In the genomic region with DNA sequence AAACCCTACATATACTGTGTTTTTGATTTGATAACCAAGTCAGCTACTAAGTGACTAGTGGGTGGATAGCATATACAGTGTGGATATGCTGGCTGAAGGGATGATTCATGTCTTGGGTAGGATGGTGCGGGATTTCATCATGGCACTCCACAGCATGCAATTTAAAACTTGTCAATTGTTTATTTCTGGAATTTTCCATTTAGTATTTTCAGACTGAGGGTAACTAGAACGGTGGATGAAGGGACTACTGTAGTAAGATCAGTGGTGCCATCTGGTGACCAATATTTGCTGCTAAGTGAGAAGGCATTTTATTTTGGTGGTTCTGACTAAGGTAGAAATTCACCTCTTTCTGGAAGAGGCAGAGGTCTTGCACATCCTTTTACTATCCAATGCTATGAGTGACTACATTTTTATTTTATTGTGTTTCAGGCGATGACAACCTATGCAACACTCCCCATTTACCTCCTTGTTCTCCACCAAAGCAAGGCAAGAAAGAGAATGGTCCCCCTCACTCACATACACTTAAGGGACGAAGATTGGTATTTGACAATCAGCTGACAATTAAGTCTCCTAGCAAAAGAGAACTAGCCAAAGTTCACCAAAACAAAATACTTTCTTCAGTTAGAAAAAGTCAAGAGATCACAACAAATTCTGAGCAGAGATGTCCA, we compare ENCODE assay signal across 1 cellular context.
TF ChIP-seq lines count a peak whose summit lies in the region.

No MANE protein-coding gene starts in this region.

TF ChIP-seq in K562, 482 proteins besides CTCF, POLR2A, EP300 and RAD21:
- TF ChIP-seq, protein P1, sequence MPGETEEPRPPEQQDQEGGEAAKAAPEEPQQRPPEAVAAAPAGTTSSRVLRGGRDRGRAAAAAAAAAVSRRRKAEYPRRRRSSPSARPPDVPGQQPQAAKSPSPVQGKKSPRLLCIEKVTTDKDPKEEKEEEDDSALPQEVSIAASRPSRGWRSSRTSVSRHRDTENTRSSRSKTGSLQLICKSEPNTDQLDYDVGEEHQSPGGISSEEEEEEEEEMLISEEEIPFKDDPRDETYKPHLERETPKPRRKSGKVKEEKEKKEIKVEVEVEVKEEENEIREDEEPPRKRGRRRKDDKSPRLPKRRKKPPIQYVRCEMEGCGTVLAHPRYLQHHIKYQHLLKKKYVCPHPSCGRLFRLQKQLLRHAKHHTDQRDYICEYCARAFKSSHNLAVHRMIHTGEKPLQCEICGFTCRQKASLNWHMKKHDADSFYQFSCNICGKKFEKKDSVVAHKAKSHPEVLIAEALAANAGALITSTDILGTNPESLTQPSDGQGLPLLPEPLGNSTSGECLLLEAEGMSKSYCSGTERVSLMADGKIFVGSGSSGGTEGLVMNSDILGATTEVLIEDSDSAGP (CRISPR knock-in tag; IDR thresholded peaks at IDR 0.05), result no peak
- TF ChIP-seq, protein P2, sequence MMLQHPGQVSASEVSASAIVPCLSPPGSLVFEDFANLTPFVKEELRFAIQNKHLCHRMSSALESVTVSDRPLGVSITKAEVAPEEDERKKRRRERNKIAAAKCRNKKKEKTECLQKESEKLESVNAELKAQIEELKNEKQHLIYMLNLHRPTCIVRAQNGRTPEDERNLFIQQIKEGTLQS (IDR thresholded peaks at IDR 0.05), result peak; percentile 40; the same call in 1 of the 2 replicates
- TF ChIP-seq, protein P2 (CRISPR knock-in tag; conservative IDR thresholded peaks at IDR 0.05), result no peak
- TF ChIP-seq PYGO2 (tag; IDR thresholded peaks at IDR 0.05) (no peak), SRSF9 (IDR thresholded peaks at IDR 0.05; ENCODE audit: borderline replicate concordance, low read depth, low read length) (no peak), CBX5 (IDR thresholded peaks at IDR 0.05; ENCODE audit: borderline replicate concordance, low read depth) (no peak), NR2C1 (IDR thresholded peaks at IDR 0.05) (no peak), NR2C1 (tag; IDR thresholded peaks at IDR 0.05) (no peak), HNRNPH1 (optimal IDR thresholded peaks at IDR 0.05; ENCODE audit: low read depth, low read length) (no peak), NR2C2 (CRISPR knock-in tag; IDR thresholded peaks at IDR 0.05) (no peak), NR2C2 (tag; IDR thresholded peaks at IDR 0.05) (no peak), ZZZ3 (IDR thresholded peaks at IDR 0.05) (0 out of 2 replicates have a peak, but pooled peaks have one; percentile 25), CTBP1 (IDR thresholded peaks at IDR 0.05; ENCODE audit: borderline replicate concordance) (no peak), POLR2G (IDR thresholded peaks at IDR 0.05; ENCODE audit: low read depth, low read length) (no peak), CCNT2 (IDR thresholded peaks at IDR 0.05; ENCODE audit: borderline replicate concordance, extremely low read depth, insufficient read length, low read depth, low read length) (no peak), RAD51 (IDR thresholded peaks at IDR 0.05; ENCODE audit: borderline replicate concordance, low read depth) (no peak), FOXA1 (IDR thresholded peaks at IDR 0.05; ENCODE audit: borderline replicate concordance) (no peak), GTF2E2 (tag; IDR thresholded peaks at IDR 0.05) (no peak), L3MBTL2 (IDR thresholded peaks at IDR 0.05) (no peak), NFE2 (IDR thresholded peaks at IDR 0.05; ENCODE audit: low read depth) (peak; percentile 43), FOXK1 (CRISPR knock-in tag; IDR thresholded peaks at IDR 0.05; ENCODE audit: borderline replicate concordance) (no peak), HDAC6 (IDR thresholded peaks at IDR 0.05; ENCODE audit: low read depth, low read length) (no peak), SMC3 (conservative IDR thresholded peaks at IDR 0.05; ENCODE audit: insufficient read depth, low read depth, low read length) (peak; percentile 30; the same call in 1 of the 2 replicates), SNRNP70 (optimal IDR thresholded peaks at IDR 0.05; ENCODE audit: low read depth, low read length) (no peak)
- TF ChIP-seq, protein P3, sequence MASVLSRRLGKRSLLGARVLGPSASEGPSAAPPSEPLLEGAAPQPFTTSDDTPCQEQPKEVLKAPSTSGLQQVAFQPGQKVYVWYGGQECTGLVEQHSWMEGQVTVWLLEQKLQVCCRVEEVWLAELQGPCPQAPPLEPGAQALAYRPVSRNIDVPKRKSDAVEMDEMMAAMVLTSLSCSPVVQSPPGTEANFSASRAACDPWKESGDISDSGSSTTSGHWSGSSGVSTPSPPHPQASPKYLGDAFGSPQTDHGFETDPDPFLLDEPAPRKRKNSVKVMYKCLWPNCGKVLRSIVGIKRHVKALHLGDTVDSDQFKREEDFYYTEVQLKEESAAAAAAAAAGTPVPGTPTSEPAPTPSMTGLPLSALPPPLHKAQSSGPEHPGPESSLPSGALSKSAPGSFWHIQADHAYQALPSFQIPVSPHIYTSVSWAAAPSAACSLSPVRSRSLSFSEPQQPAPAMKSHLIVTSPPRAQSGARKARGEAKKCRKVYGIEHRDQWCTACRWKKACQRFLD (CRISPR knock-in tag; IDR thresholded peaks at IDR 0.05), result 0 out of 2 replicates have a peak, but pooled peaks have one; percentile 36
- TF ChIP-seq, protein P4, sequence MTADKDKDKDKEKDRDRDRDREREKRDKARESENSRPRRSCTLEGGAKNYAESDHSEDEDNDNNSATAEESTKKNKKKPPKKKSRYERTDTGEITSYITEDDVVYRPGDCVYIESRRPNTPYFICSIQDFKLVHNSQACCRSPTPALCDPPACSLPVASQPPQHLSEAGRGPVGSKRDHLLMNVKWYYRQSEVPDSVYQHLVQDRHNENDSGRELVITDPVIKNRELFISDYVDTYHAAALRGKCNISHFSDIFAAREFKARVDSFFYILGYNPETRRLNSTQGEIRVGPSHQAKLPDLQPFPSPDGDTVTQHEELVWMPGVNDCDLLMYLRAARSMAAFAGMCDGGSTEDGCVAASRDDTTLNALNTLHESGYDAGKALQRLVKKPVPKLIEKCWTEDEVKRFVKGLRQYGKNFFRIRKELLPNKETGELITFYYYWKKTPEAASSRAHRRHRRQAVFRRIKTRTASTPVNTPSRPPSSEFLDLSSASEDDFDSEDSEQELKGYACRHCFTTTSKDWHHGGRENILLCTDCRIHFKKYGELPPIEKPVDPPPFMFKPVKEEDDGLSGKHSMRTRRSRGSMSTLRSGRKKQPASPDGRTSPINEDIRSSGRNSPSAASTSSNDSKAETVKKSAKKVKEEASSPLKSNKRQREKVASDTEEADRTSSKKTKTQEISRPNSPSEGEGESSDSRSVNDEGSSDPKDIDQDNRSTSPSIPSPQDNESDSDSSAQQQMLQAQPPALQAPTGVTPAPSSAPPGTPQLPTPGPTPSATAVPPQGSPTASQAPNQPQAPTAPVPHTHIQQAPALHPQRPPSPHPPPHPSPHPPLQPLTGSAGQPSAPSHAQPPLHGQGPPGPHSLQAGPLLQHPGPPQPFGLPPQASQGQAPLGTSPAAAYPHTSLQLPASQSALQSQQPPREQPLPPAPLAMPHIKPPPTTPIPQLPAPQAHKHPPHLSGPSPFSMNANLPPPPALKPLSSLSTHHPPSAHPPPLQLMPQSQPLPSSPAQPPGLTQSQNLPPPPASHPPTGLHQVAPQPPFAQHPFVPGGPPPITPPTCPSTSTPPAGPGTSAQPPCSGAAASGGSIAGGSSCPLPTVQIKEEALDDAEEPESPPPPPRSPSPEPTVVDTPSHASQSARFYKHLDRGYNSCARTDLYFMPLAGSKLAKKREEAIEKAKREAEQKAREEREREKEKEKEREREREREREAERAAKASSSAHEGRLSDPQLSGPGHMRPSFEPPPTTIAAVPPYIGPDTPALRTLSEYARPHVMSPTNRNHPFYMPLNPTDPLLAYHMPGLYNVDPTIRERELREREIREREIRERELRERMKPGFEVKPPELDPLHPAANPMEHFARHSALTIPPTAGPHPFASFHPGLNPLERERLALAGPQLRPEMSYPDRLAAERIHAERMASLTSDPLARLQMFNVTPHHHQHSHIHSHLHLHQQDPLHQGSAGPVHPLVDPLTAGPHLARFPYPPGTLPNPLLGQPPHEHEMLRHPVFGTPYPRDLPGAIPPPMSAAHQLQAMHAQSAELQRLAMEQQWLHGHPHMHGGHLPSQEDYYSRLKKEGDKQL (CRISPR knock-in tag; IDR thresholded peaks at IDR 0.05; ENCODE audit: borderline replicate concordance), result no peak
- TF ChIP-seq, protein P5, sequence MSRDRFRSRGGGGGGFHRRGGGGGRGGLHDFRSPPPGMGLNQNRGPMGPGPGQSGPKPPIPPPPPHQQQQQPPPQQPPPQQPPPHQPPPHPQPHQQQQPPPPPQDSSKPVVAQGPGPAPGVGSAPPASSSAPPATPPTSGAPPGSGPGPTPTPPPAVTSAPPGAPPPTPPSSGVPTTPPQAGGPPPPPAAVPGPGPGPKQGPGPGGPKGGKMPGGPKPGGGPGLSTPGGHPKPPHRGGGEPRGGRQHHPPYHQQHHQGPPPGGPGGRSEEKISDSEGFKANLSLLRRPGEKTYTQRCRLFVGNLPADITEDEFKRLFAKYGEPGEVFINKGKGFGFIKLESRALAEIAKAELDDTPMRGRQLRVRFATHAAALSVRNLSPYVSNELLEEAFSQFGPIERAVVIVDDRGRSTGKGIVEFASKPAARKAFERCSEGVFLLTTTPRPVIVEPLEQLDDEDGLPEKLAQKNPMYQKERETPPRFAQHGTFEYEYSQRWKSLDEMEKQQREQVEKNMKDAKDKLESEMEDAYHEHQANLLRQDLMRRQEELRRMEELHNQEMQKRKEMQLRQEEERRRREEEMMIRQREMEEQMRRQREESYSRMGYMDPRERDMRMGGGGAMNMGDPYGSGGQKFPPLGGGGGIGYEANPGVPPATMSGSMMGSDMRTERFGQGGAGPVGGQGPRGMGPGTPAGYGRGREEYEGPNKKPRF (IDR thresholded peaks at IDR 0.05; ENCODE audit: low read depth, low read length), result no peak
- TF ChIP-seq, protein P6, sequence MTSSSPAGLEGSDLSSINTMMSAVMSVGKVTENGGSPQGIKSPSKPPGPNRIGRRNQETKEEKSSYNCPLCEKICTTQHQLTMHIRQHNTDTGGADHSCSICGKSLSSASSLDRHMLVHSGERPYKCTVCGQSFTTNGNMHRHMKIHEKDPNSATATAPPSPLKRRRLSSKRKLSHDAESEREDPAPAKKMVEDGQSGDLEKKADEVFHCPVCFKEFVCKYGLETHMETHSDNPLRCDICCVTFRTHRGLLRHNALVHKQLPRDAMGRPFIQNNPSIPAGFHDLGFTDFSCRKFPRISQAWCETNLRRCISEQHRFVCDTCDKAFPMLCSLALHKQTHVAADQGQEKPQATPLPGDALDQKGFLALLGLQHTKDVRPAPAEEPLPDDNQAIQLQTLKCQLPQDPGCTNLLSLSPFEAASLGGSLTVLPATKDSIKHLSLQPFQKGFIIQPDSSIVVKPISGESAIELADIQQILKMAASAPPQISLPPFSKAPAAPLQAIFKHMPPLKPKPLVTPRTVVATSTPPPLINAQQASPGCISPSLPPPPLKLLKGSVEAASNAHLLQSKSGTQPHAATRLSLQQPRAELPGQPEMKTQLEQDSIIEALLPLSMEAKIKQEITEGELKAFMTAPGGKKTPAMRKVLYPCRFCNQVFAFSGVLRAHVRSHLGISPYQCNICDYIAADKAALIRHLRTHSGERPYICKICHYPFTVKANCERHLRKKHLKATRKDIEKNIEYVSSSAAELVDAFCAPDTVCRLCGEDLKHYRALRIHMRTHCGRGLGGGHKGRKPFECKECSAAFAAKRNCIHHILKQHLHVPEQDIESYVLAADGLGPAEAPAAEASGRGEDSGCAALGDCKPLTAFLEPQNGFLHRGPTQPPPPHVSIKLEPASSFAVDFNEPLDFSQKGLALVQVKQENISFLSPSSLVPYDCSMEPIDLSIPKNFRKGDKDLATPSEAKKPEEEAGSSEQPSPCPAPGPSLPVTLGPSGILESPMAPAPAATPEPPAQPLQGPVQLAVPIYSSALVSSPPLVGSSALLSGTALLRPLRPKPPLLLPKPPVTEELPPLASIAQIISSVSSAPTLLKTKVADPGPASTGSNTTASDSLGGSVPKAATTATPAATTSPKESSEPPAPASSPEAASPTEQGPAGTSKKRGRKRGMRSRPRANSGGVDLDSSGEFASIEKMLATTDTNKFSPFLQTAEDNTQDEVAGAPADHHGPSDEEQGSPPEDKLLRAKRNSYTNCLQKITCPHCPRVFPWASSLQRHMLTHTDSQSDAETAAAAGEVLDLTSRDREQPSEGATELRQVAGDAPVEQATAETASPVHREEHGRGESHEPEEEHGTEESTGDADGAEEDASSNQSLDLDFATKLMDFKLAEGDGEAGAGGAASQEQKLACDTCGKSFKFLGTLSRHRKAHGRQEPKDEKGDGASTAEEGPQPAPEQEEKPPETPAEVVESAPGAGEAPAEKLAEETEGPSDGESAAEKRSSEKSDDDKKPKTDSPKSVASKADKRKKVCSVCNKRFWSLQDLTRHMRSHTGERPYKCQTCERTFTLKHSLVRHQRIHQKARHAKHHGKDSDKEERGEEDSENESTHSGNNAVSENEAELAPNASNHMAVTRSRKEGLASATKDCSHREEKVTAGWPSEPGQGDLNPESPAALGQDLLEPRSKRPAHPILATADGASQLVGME (CRISPR knock-in tag; IDR thresholded peaks at IDR 0.05), result no peak
- TF ChIP-seq, protein P7, sequence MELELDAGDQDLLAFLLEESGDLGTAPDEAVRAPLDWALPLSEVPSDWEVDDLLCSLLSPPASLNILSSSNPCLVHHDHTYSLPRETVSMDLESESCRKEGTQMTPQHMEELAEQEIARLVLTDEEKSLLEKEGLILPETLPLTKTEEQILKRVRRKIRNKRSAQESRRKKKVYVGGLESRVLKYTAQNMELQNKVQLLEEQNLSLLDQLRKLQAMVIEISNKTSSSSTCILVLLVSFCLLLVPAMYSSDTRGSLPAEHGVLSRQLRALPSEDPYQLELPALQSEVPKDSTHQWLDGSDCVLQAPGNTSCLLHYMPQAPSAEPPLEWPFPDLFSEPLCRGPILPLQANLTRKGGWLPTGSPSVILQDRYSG (tag; conservative IDR thresholded peaks at IDR 0.05; ENCODE audit: low read depth), result no peak
